ENCODE assay signal across 8 cellular contexts in the genomic region with DNA sequence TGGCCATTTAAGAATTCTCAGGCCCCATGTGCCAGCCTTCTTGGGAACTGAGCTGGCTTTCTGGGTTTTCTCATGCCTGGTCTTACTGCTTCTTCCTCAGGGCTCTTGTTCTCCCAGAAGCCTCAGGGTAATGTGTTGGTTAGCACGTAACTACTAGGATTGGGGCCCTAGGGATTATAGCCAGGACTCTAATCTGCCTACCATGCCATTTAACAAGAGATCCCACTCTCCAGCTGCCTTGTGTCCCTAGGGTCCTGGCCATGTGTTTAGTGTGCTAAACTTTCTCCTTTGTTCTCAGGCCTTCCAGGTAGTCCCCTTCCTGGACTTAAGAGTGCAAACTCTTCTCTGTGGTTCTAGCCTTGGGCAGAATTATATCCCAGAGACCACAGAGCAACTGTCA. TPM values are rescaled to one million over a fixed set of nuclear protein-coding genes. Genes with fewer than 3 reads are reported as not detected.
A peak's percentile ranks its signal among the peaks of the same experiment; 100 is the strongest.
DNase-seq lines count a peak whose midpoint lies in the region; ATAC-seq and TF ChIP-seq lines count a peak whose summit lies in the region.
"Had no signal": no experiment of that assay in that cellular context is flagged by ENCODE, and none has a peak within 500 bp of the region (broad histone marks: within the 10 kb centered on the region; RNA-seq: fewer than 3 reads in every experiment).

No MANE protein-coding gene starts in this region.

- intact Hi-C loops in IMR-90 (cut with micrococcal nuclease) = loop anchor here (5.0 kb wide), 1 partner anchor 240 kb away; no protein-coding TSS in a partner anchor
- intact Hi-C loops in activated CD8-positive, alpha-beta T cell treated with anti-CD3 and anti-CD28 coated beads for 36 hours (cut with micrococcal nuclease) = loop anchor here (2.0 to 5.0 kb wide), 2 partner anchors 43 to 110 kb away; no protein-coding TSS in a partner anchor

- peak overlapping the region; percentile 92 for H3K27ac Mint-ChIP-seq in activated CD8-positive, alpha-beta T cell treated with anti-CD3 and anti-CD28 coated beads for 36 hours
- peak overlapping the region; percentile 97 for H3K27ac Mint-ChIP-seq in glutamatergic neuron (ENCODE audit: unreplicated experiment)
- H3K27ac Mint-ChIP-seq in stimulated activated naive B cell treated with anti-CD40 and anti-IgM and Interleukin-4, amounts not matched to agents 10 μg/mL and 1 μg/mL and 100 μg/mL, for 72 hours = peak overlapping the region; percentile 48

- 0 out of 2 replicates have a peak overlapping the region, but pooled peaks have one; percentile 18 for H3K56ac ChIP-seq in IMR-90 (ENCODE audit: extremely low read depth, insufficient read depth, low read length)

- no peaks in the 10 kb centered on the region for H3K9me3 ChIP-seq in IMR-90 (ENCODE audit: control insufficient read depth, insufficient read depth, low read length)

- BruUV-seq in IMR-90 (replicated peaks; lab: Mats Ljungman, UMichigan) = no TSS peak

- no peak for TF ChIP-seq RAD21 in IMR-90 (IDR thresholded peaks at IDR 0.05; ENCODE audit: low read length)

- H3K4me1 ChIP-seq in IMR-90 (ENCODE audit: control insufficient read depth, insufficient read depth, low read length) = peaks cover 45% of the 10 kb centered on the region

- peaks cover 31% of the 10 kb centered on the region for H3K9me1 ChIP-seq in IMR-90 (ENCODE audit: insufficient read depth, low read length)

- DNase-seq in IMR-90 (no peak), glutamatergic neuron (no peak), pons (ENCODE audit: low spot score) (no peak), DMS153 (lab: John Stamatoyannopoulos, UW) (no peak), 8988T (no peak)
- no peak for DNase-seq in activated CD8-positive, alpha-beta T cell treated with anti-CD3 and anti-CD28 coated beads for 36 hours
- DNase-seq in stimulated activated naive B cell treated with anti-CD40 and anti-IgM and Interleukin-4, amounts not matched to agents 10 μg/mL and 1 μg/mL and 100 μg/mL, for 72 hours = no peak
- DNase-seq: NCI-H2081 treated with DMSO at 0.1 percent for 48 hours had no signal

- H3K4me3 ChIP-seq in IMR-90 (ENCODE audit: insufficient read depth, low read depth, low read length) = no peak overlapping the region

- no peak for ATAC-seq in IMR-90 (ENCODE audit: low read depth)
- ATAC-seq in activated CD8-positive, alpha-beta T cell treated with anti-CD3 and anti-CD28 coated beads for 36 hours = no peak
- ATAC-seq in stimulated activated naive B cell treated with anti-CD40 and anti-IgM and Interleukin-4, amounts not matched to agents 10 μg/mL and 1 μg/mL and 100 μg/mL, for 72 hours (replicated peaks) = no peak

- peak overlapping the region; percentile 86 for H2AK5ac ChIP-seq in IMR-90 (ENCODE audit: low read depth, low read length)

- no peaks in the 10 kb centered on the region for H3K9me3 Mint-ChIP-seq in activated CD8-positive, alpha-beta T cell treated with anti-CD3 and anti-CD28 coated beads for 36 hours
- H3K9me3 Mint-ChIP-seq in glutamatergic neuron (ENCODE audit: unreplicated experiment) = peaks cover 2% of the 10 kb centered on the region
- H3K9me3 Mint-ChIP-seq in stimulated activated naive B cell treated with anti-CD40 and anti-IgM and Interleukin-4, amounts not matched to agents 10 μg/mL and 1 μg/mL and 100 μg/mL, for 72 hours = no peaks in the 10 kb centered on the region

- H3K14ac ChIP-seq in IMR-90 (replicated peaks; ENCODE audit: low read depth, low read length) = peak overlapping the region; percentile 69

- H3K36me3 Mint-ChIP-seq in activated CD8-positive, alpha-beta T cell treated with anti-CD3 and anti-CD28 coated beads for 36 hours (ENCODE audit: low read depth) = peaks cover 69% of the 10 kb centered on the region
- no peaks in the 10 kb centered on the region for H3K36me3 Mint-ChIP-seq in glutamatergic neuron (ENCODE audit: unreplicated experiment)
- H3K36me3 Mint-ChIP-seq in stimulated activated naive B cell treated with anti-CD40 and anti-IgM and Interleukin-4, amounts not matched to agents 10 μg/mL and 1 μg/mL and 100 μg/mL, for 72 hours = peaks cover 30 to 64% of the 10 kb centered on the region in 2 donors

- H2BK120ac ChIP-seq in IMR-90 (ENCODE audit: low read depth, low read length) = peak overlapping the region; percentile 68

- H4K5ac ChIP-seq in IMR-90 (ENCODE audit: low read depth, low read length) = peak overlapping the region; percentile 10; the same call in 1 of the 2 replicates

- H4K8ac ChIP-seq in IMR-90 (ENCODE audit: low read depth in 2 of 2, low read length in 2 of 2) = peak overlapping the region in 1 of 2 experiments; percentile 55; a peak in 2 of 4 replicates

- peaks cover 18% of the 10 kb centered on the region for H3K36me3 ChIP-seq in IMR-90 (ENCODE audit: control insufficient read depth, insufficient read depth, low read length)

- CTCF ChIA-PET in IMR-90 (lab: Yijun Ruan, JAX) = no interaction called here
- CTCF ChIA-PET in activated CD8-positive, alpha-beta T cell treated with anti-CD3 and anti-CD28 coated beads for 36 hours (lab: Charles Lee) = interaction anchor here (0.7 to 8.9 kb wide), 9 partner anchors 9 to 139 kb away, joined by 3 to 282 read pairs (median 24); a partner anchor contains a TSS

- H2BK20ac ChIP-seq in IMR-90 (ENCODE audit: low read depth, low read length) = peak overlapping the region; percentile 57

- H2AFZ ChIP-seq in IMR-90 (replicated peaks; ENCODE audit: low read length, poor library complexity) = peak overlapping the region; percentile 28

- no peak for TF ChIP-seq POLR2A in IMR-90 (IDR thresholded peaks at IDR 0.05; ENCODE audit: low read depth, low read length)

- H3K9ac ChIP-seq in IMR-90 (ENCODE audit: low read depth, low read length) = no peak overlapping the region

- peak overlapping the region; percentile 88 for H3K4me3 Mint-ChIP-seq in activated CD8-positive, alpha-beta T cell treated with anti-CD3 and anti-CD28 coated beads for 36 hours
- H3K4me3 Mint-ChIP-seq in glutamatergic neuron (ENCODE audit: unreplicated experiment) = peak overlapping the region; percentile 70
- no peak overlapping the region for H3K4me3 Mint-ChIP-seq in stimulated activated naive B cell treated with anti-CD40 and anti-IgM and Interleukin-4, amounts not matched to agents 10 μg/mL and 1 μg/mL and 100 μg/mL, for 72 hours

- peak overlapping the region; percentile 47 for H2AK9ac ChIP-seq in IMR-90 (replicated peaks; ENCODE audit: low read depth, low read length, poor library complexity)

- peak overlapping the region; percentile 18; the same call in 1 of the 3 replicates for H2BK15ac ChIP-seq in IMR-90 (ENCODE audit: low read depth, low read length)

- POLR2A ChIA-PET in IMR-90 (lab: Charles Lee; ENCODE audit: unreplicated experiment) = no interaction called here
- POLR2A ChIA-PET in activated CD8-positive, alpha-beta T cell treated with anti-CD3 and anti-CD28 coated beads for 36 hours (lab: Charles Lee) = interaction anchor here (0.6 to 19.5 kb wide), 7 partner anchors 10 to 150 kb away, joined by 3 to 284 read pairs (median 3); a partner anchor contains a TSS

- H3K27ac ChIP-seq in IMR-90 (ENCODE audit: insufficient read depth, low read length) = peak overlapping the region; percentile 72; the same call in 1 of the 2 replicates

- no peaks in the 10 kb centered on the region for H3K27me3 ChIP-seq in IMR-90 (ENCODE audit: control insufficient read depth, insufficient read depth, low read length)

- peak overlapping the region; percentile 70 for H3K4ac ChIP-seq in IMR-90 (ENCODE audit: low read depth, low read length)

- WGBS in IMR-90 (ENCODE audit: extremely low coverage in 2 of 2, insufficient read length in 1 of 2), 2 experiments = no CpG with 5 or more reads among the region's 1 CpG

- in situ Hi-C loops in IMR-90 (cut with MboI; ENCODE audit: low sequenced_read_pairs) = no loop called here

- peak overlapping the region; percentile 55 for H3K23ac ChIP-seq in IMR-90 (ENCODE audit: low read depth, low read length)

- H4K20me1 ChIP-seq in IMR-90 (ENCODE audit: insufficient read depth, low read length) = peaks cover 41% of the 10 kb centered on the region

- H3K4me1 Mint-ChIP-seq in activated CD8-positive, alpha-beta T cell treated with anti-CD3 and anti-CD28 coated beads for 36 hours (ENCODE audit: low read depth) = peaks cover 70% of the 10 kb centered on the region
- peaks cover 41% of the 10 kb centered on the region for H3K4me1 Mint-ChIP-seq in glutamatergic neuron (ENCODE audit: low read depth, unreplicated experiment)
- peaks cover 59 to 69% of the 10 kb centered on the region in 2 donors for H3K4me1 Mint-ChIP-seq in stimulated activated naive B cell treated with anti-CD40 and anti-IgM and Interleukin-4, amounts not matched to agents 10 μg/mL and 1 μg/mL and 100 μg/mL, for 72 hours

- TF ChIP-seq CTCF in IMR-90 (conservative IDR thresholded peaks at IDR 0.05; ENCODE audit: low read depth, low read length) = no peak
- no peak for TF ChIP-seq CTCF in activated CD8-positive, alpha-beta T cell treated with anti-CD3 and anti-CD28 coated beads for 36 hours (IDR thresholded peaks at IDR 0.05)
- TF ChIP-seq CTCF in glutamatergic neuron (IDR thresholded peaks at IDR 0.05; ENCODE audit: partially characterized antibody, unreplicated experiment) = no peak

- peak overlapping the region; percentile 39 for H3K18ac ChIP-seq in IMR-90 (ENCODE audit: low read depth, low read length)

- H3K79me1 ChIP-seq in IMR-90 (ENCODE audit: low read depth in 1 of 2, low read length in 2 of 2) = peaks cover 13 to 52% of the 10 kb centered on the region in 2 experiments; a peak in 3 of 4 replicates

- dilution Hi-C loops in IMR-90 (cut with HindIII; ENCODE audit: low sequenced_read_pairs, unreplicated experiment) = no loop called here

- H4K91ac ChIP-seq in IMR-90 (ENCODE audit: insufficient read depth, low read depth, low read length) = peak overlapping the region; percentile 26; the same call in 1 of the 2 replicates

- H2BK5ac ChIP-seq in IMR-90 (ENCODE audit: low read depth, low read length, poor library complexity, severe bottlenecking) = peak overlapping the region; percentile 70

- no peaks in the 10 kb centered on the region for H3K27me3 Mint-ChIP-seq in activated CD8-positive, alpha-beta T cell treated with anti-CD3 and anti-CD28 coated beads for 36 hours
- peaks cover 12% of the 10 kb centered on the region for H3K27me3 Mint-ChIP-seq in glutamatergic neuron (ENCODE audit: unreplicated experiment)
- H3K27me3 Mint-ChIP-seq in stimulated activated naive B cell treated with anti-CD40 and anti-IgM and Interleukin-4, amounts not matched to agents 10 μg/mL and 1 μg/mL and 100 μg/mL, for 72 hours = no peaks in the 10 kb centered on the region

- H3K4me2 ChIP-seq in IMR-90 (ENCODE audit: low read depth, low read length) = no peak overlapping the region

RNA-seq across cellular contexts. Expression of a gene that starts 2.2 kb away (rescaled TPM):
- total RNA-seq in IMR-90 (2012; rRNA removed) = 32.2 and 35.0 TPM in 2 replicates
- polyA plus RNA-seq in IMR-90 (2012; rRNA removed) = 483 and 565 TPM in 2 replicates
- polyA plus RNA-seq in IMR-90 (2012; cell fraction: cytosol; rRNA removed) = 551 and 581 TPM in 2 replicates
- 124 and 136 TPM in 2 replicates for polyA plus RNA-seq in IMR-90 (2012; cell fraction: nucleus; rRNA removed; ENCODE audit: low replicate concordance)
- total RNA-seq in activated CD8-positive, alpha-beta T cell treated with anti-CD3 and anti-CD28 coated beads for 36 hours = 100 to 1,000 TPM; 309 to 316 TPM
- 412 TPM for total RNA-seq in glutamatergic neuron (ENCODE audit: unreplicated experiment)

RNA-seq across cellular contexts. Expression of a gene that starts 28.7 kb away (rescaled TPM):
- total RNA-seq in IMR-90 (2012; rRNA removed) = 3.6 and 5.2 TPM in 2 replicates
- polyA plus RNA-seq in IMR-90 (2012; rRNA removed) = 17.0 and 18.4 TPM in 2 replicates
- 10.1 and 13.9 TPM in 2 replicates for polyA plus RNA-seq in IMR-90 (2012; cell fraction: cytosol; rRNA removed)
- 151 and 169 TPM in 2 replicates for polyA plus RNA-seq in IMR-90 (2012; cell fraction: nucleus; rRNA removed; ENCODE audit: low replicate concordance)
- total RNA-seq in activated CD8-positive, alpha-beta T cell treated with anti-CD3 and anti-CD28 coated beads for 36 hours = 10 to 100 TPM; 24.9 to 26.0 TPM
- 11.4 TPM for total RNA-seq in glutamatergic neuron (ENCODE audit: unreplicated experiment)

RNA-seq across cellular contexts. Expression of a gene that starts 40.0 kb away (rescaled TPM):
- total RNA-seq in IMR-90 (2012; rRNA removed) = not detected in 2 replicates
- polyA plus RNA-seq in IMR-90 (2012; rRNA removed) = 1.3 and 1.6 TPM in 2 replicates
- polyA plus RNA-seq in IMR-90 (2012; cell fraction: cytosol; rRNA removed) = 0.30 TPM in 1 of 2 replicates, not detected in the other
- polyA plus RNA-seq in IMR-90 (2012; cell fraction: nucleus; rRNA removed; ENCODE audit: low replicate concordance) = 0.36 TPM in 1 of 2 replicates, not detected in the other
- 100 to 1,000 TPM; 324 to 344 TPM for total RNA-seq in activated CD8-positive, alpha-beta T cell treated with anti-CD3 and anti-CD28 coated beads for 36 hours
- 2.8 TPM for total RNA-seq in glutamatergic neuron (ENCODE audit: unreplicated experiment)

RNA-seq across cellular contexts. Expression of a gene that starts 43.7 kb away (rescaled TPM):
- total RNA-seq in IMR-90 (2012; rRNA removed) = 11.1 and 11.5 TPM in 2 replicates
- polyA plus RNA-seq in IMR-90 (2012; rRNA removed) = 11.2 and 11.8 TPM in 2 replicates
- polyA plus RNA-seq in IMR-90 (2012; cell fraction: cytosol; rRNA removed) = 4.2 and 4.4 TPM in 2 replicates
- polyA plus RNA-seq in IMR-90 (2012; cell fraction: nucleus; rRNA removed; ENCODE audit: low replicate concordance) = 19.2 and 30.7 TPM in 2 replicates
- total RNA-seq in activated CD8-positive, alpha-beta T cell treated with anti-CD3 and anti-CD28 coated beads for 36 hours = 10 to 100 TPM; 32.8 to 33.7 TPM
- 28.2 TPM for total RNA-seq in glutamatergic neuron (ENCODE audit: unreplicated experiment)

Comparison
In these comparisons a context has a peak if more than half of its experiments do, and no peak if none do; other contexts are left out.
1. H3K4me3 Mint-ChIP-seq: peak in activated CD8-positive, alpha-beta T cell treated with anti-CD3 and anti-CD28 coated beads for 36 hours (single experiment) and glutamatergic neuron (single experiment); none in stimulated activated naive B cell treated with anti-CD40 and anti-IgM and Interleukin-4, amounts not matched to agents 10 μg/mL and 1 μg/mL and 100 μg/mL, for 72 hours (0 of 2).
2. RNA of a gene that starts 40.0 kb away (total RNA-seq): 324 to 344 TPM in activated CD8-positive, alpha-beta T cell treated with anti-CD3 and anti-CD28 coated beads for 36 hours; 2.8 TPM in glutamatergic neuron (single experiment) and not detected in IMR-90; every median in the first group is over 10 times any median in the second.
3. Peak in every context shown above with its lines, with median percentiles within 50 percentile points of each other: H3K27ac Mint-ChIP-seq.